Comparison of ENCODE assay signal across 9 cellular contexts in the genomic region with DNA sequence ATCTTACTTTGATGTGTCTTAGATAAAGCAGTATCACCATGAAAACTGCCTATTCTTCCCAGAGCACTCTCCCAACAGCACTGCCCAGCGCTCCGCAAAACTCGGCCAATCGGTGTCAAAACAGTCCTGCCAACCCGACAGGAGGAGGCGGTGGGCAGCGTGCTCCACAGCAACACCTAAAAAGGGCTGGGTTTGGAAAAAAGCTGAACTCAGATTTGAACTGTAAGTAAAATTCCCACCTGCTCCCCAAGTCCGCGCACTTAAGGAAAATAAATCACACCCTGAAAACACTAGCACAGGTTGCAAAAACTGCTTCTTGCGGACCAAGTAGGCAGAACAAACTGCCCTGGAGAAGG. TPM values are rescaled to one million over a fixed set of nuclear protein-coding genes. Genes with fewer than 3 reads are reported as not detected.
A peak's percentile ranks its signal among the peaks of the same experiment; 100 is the strongest.
DNase-seq lines count a peak whose midpoint lies in the region; ATAC-seq, FAIRE-seq and TF ChIP-seq lines count a peak whose summit lies in the region.
"Had no signal": no experiment of that assay in that cellular context is flagged by ENCODE, and none has a peak within 500 bp of the region (broad histone marks: within the 10 kb centered on the region; RNA-seq: fewer than 3 reads in every experiment).

No MANE protein-coding gene starts in this region.

- peak overlapping the region; percentile 92 to 97 for H3K4me3 Mint-ChIP-seq in CD14-positive monocyte
- peak overlapping the region; percentile 98 for H3K4me3 Mint-ChIP-seq in endothelial cell (ENCODE audit: unreplicated experiment)
- peak overlapping the region; percentile 94 for H3K4me3 Mint-ChIP-seq in mesothelial cell of epicardium

- peak overlapping the region; percentile 89 for H3K4me2 ChIP-seq in SU-DHL-6 (ENCODE audit: low read depth, low read length, poor library complexity, severe bottlenecking)

- H3K9me3 Mint-ChIP-seq in CD14-positive monocyte (no peaks in the 10 kb centered on the region), endothelial cell (ENCODE audit: unreplicated experiment) (no peaks in the 10 kb centered on the region), mesothelial cell of epicardium (no peaks in the 10 kb centered on the region)

- peak in 1 of 4 donors; percentile 8 for TF ChIP-seq POLR2A in upper lobe of left lung (IDR thresholded peaks at IDR 0.05)

- peak overlapping the region; percentile 76 for H2AFZ ChIP-seq in SU-DHL-6 (ENCODE audit: low read depth, low read length, severe bottlenecking)

- no peaks in the 10 kb centered on the region for H4K20me1 ChIP-seq in SU-DHL-6 (ENCODE audit: low read depth, low read length)

- 0% methylated on average over 10 of the region's 10 CpGs for WGBS in upper lobe of left lung, 2 donors

- no peaks in the 10 kb centered on the region for H3K27me3 ChIP-seq in SU-DHL-6 (ENCODE audit: low read length)
- H3K27me3 ChIP-seq in upper lobe of left lung = no peaks in the 10 kb centered on the region

- peak; percentile 24 for ATAC-seq in GM18867 (IDR thresholded peaks at IDR 0.05; ENCODE audit: unreplicated experiment)
- peak; percentile 68 to 73 for ATAC-seq in upper lobe of left lung (ENCODE audit: low FRiP score in 2 of 2)

- no peak for DNase-seq in CD14-positive monocyte (ENCODE audit: low spot score)
- peak; percentile 35 for DNase-seq in HTR-8/SVneo (ENCODE audit: insufficient read length, low spot score)
- peak; percentile 50 for DNase-seq in endothelial cell (ENCODE audit: low spot score)
- peak in 1 of 2 experiments; percentile 51 for DNase-seq in mesothelial cell of epicardium (ENCODE audit: low spot score in 2 of 2, unreplicated experiment in 2 of 2)
- peak in 1 of 2 donors; percentile 67 for DNase-seq in upper lobe of left lung
- DNase-seq in DMS153 treated with DMSO at 0.1 percent for 48 hours (lab: John Stamatoyannopoulos, UW; ENCODE audit: unreplicated experiment) = no peak

- H3K4me1 Mint-ChIP-seq in CD14-positive monocyte = peaks cover 37% of the 10 kb centered on the region
- H3K4me1 Mint-ChIP-seq in endothelial cell (ENCODE audit: unreplicated experiment) = peaks cover 22% of the 10 kb centered on the region
- H3K4me1 Mint-ChIP-seq in mesothelial cell of epicardium = peaks cover 34% of the 10 kb centered on the region

- no peaks in the 10 kb centered on the region for H3K9me2 ChIP-seq in SU-DHL-6 (replicated peaks; ENCODE audit: insufficient read depth, low read length)

- intact Hi-C loops in CD14-positive monocyte (cut with micrococcal nuclease) = loop anchor here in 1 of 2 donors (10.0 kb wide), 1 partner anchor 60 kb away; the partner anchor contains the start of gene CAPRIN2

- H3K4me3 ChIP-seq in SU-DHL-6 (ENCODE audit: insufficient read depth, low read length, poor library complexity, severe bottlenecking) (peak overlapping the region; percentile 93), upper lobe of left lung (peak overlapping the region; percentile 84 to 99 (median 96))

- no peak for TF ChIP-seq EP300 in upper lobe of left lung (IDR thresholded peaks at IDR 0.05)

- H3K4me1 ChIP-seq in upper lobe of left lung = peaks cover 26 to 32% (median 27%) of the 10 kb centered on the region in 4 donors

- peaks cover 54% of the 10 kb centered on the region for H3K79me2 ChIP-seq in SU-DHL-6 (ENCODE audit: insufficient read depth, low read length)

- peak; percentile 58 for FAIRE-seq in HTR-8/SVneo (lab: Jason Lieb, UNC)
- FAIRE-seq: TTC549 had no signal

- peak overlapping the region; percentile 43 to 88 (median 81) for H3K27ac Mint-ChIP-seq in CD14-positive monocyte
- peak overlapping the region; percentile 77 for H3K27ac Mint-ChIP-seq in endothelial cell (ENCODE audit: unreplicated experiment)
- peak overlapping the region; percentile 79 for H3K27ac Mint-ChIP-seq in mesothelial cell of epicardium

- H3K9me3 ChIP-seq in SU-DHL-6 (ENCODE audit: insufficient read depth, low read length) (no peaks in the 10 kb centered on the region), upper lobe of left lung (no peaks in the 10 kb centered on the region)

- no peaks in the 10 kb centered on the region for H3K36me3 ChIP-seq in SU-DHL-6 (ENCODE audit: low read length)
- H3K36me3 ChIP-seq in upper lobe of left lung = no peaks in the 10 kb centered on the region

- peaks cover 2 to 10% (median 4%) of the 10 kb centered on the region in 3 donors for H3K27me3 Mint-ChIP-seq in CD14-positive monocyte (ENCODE audit: low read depth in 3 of 3)
- H3K27me3 Mint-ChIP-seq in endothelial cell (ENCODE audit: unreplicated experiment) = peaks cover 7% of the 10 kb centered on the region
- no peaks in the 10 kb centered on the region for H3K27me3 Mint-ChIP-seq in mesothelial cell of epicardium (ENCODE audit: low read depth)

- H3K27ac ChIP-seq in SU-DHL-6 (ENCODE audit: low read depth, low read length) = 0 out of 2 replicates have a peak overlapping the region, but pooled peaks have one; percentile 27
- H3K27ac ChIP-seq in upper lobe of left lung = peak overlapping the region; percentile 78 to 91 (median 86)

- peaks cover 5% of the 10 kb centered on the region; the same call in 1 of the 2 replicates for H3F3A ChIP-seq in SU-DHL-6 (ENCODE audit: insufficient read depth)

- peaks cover 2 to 6% of the 10 kb centered on the region in 2 donors for H3K36me3 Mint-ChIP-seq in CD14-positive monocyte
- no peaks in the 10 kb centered on the region for H3K36me3 Mint-ChIP-seq in endothelial cell (ENCODE audit: low read depth, unreplicated experiment)
- H3K36me3 Mint-ChIP-seq in mesothelial cell of epicardium = no peaks in the 10 kb centered on the region

- H3K9ac ChIP-seq in SU-DHL-6 (ENCODE audit: low read length) = peak overlapping the region; percentile 85

- TF ChIP-seq CTCF in CD14-positive monocyte (IDR thresholded peaks at IDR 0.05) (no peak), SU-DHL-6 (IDR thresholded peaks at IDR 0.05; ENCODE audit: insufficient read depth, low read length, poor library complexity, severe bottlenecking) (no peak), endothelial cell (IDR thresholded peaks at IDR 0.05; ENCODE audit: unreplicated experiment) (no peak), mesothelial cell of epicardium (IDR thresholded peaks at IDR 0.05; ENCODE audit: unreplicated experiment) (no peak), upper lobe of left lung (IDR thresholded peaks at IDR 0.05) (no peak)

RNA-seq across cellular contexts. Expression of gene IPO8, which starts 0.7 kb away (rescaled TPM):
- polyA plus RNA-seq in CD14-positive monocyte = 10 to 100 TPM in 1 of 2 donors, 1 to 10 TPM in 1; 8.4 to 15.8 TPM
- total RNA-seq in endothelial cell (ENCODE audit: unreplicated experiment) (43.0 TPM), mesothelial cell of epicardium (33.1 to 36.6 TPM (median 36.4 TPM) in 3 replicates), upper lobe of left lung (10 to 100 TPM; 20.4 to 68.1 (median 48.0) TPM)

RNA-seq across cellular contexts. Expression of gene CAPRIN2, which starts 59.8 kb away (rescaled TPM):
- polyA plus RNA-seq in CD14-positive monocyte = 1 to 10 TPM; 1.4 to 2.0 TPM
- total RNA-seq in endothelial cell (ENCODE audit: unreplicated experiment) (19.8 TPM), mesothelial cell of epicardium (40.5 to 41.8 TPM (median 41.4 TPM) in 3 replicates), upper lobe of left lung (100 to 1,000 TPM in 1 of 6 donors, 10 to 100 TPM in 5; 14.3 to 116 (median 31.1) TPM)

Comparison
In these comparisons a context has a peak if more than half of its experiments do, and no peak if none do; other contexts are left out.
1. DNase-seq: peak in HTR-8/SVneo (single experiment) and endothelial cell (single experiment); none in CD14-positive monocyte (single experiment) and DMS153 treated with DMSO at 0.1 percent for 48 hours (single experiment).
2. Peak in every context shown above with its lines, with median percentiles within 50 percentile points of each other: H3K27ac Mint-ChIP-seq and H3K4me3 Mint-ChIP-seq.